8 cellular contexts compared by ENCODE assay signal in genomic region chr1:246564839-246565750, GRCh38. TPM values are rescaled to one million over a fixed set of nuclear protein-coding genes. Genes with fewer than 3 reads are reported as not detected.
A peak's percentile ranks its signal among the peaks of the same experiment; 100 is the strongest.
DNase-seq lines count a peak whose midpoint lies in the region.

No MANE protein-coding gene starts in this region.

- H3K27ac ChIP-seq in temporal lobe (ENCODE audit: low read depth, low read length) = peak overlapping the region; percentile 82

- peak; percentile 33 for DNase-seq in activated T-cell treated with anti-CD3 and anti-CD28 coated beads, Interleukin-2, amount 50 U/mL, for 24 hours
- DNase-seq in activated T-cell treated with anti-CD3 and anti-CD28 coated beads for 4 hours (no peak), immature natural killer cell (no peak), DMS79 treated with DMSO at 0.1 percent for 48 hours (lab: John Stamatoyannopoulos, UW) (no peak), dermis blood vessel endothelial cell (no peak), head of caudate nucleus (no peak)
- no peak for DNase-seq in activated T-helper 1 cell treated with anti-CD3 and anti-CD28 coated beads, Interleukin-12 subunit alpha, Interleukin-12 subunit beta, Interleukin-2, Interleukin-4 antibody, amounts not matched to agents 30 ng/mL and 10 ng/mL and 1 ng/mL, durations not matched to agents 14 hours and 24 hours and 36 hours (ENCODE audit: low spot score)

- no peaks in the 10 kb centered on the region for H3K9me3 Mint-ChIP-seq in activated T-cell treated with anti-CD3 and anti-CD28 coated beads, Interleukin-2, amount 50 U/mL, for 24 hours
- H3K9me3 Mint-ChIP-seq in activated T-helper 1 cell treated with anti-CD3 and anti-CD28 coated beads, Interleukin-12 subunit alpha, Interleukin-12 subunit beta, Interleukin-2, Interleukin-4 antibody, amounts not matched to agents 30 ng/mL and 10 ng/mL and 1 ng/mL, durations not matched to agents 14 hours and 24 hours and 36 hours = no peaks in the 10 kb centered on the region
- no peaks in the 10 kb centered on the region for H3K9me3 Mint-ChIP-seq in immature natural killer cell

- H3K27ac Mint-ChIP-seq in activated T-cell treated with anti-CD3 and anti-CD28 coated beads, Interleukin-2, amount 50 U/mL, for 24 hours = peak overlapping the region; percentile 98
- peak overlapping the region; percentile 87 for H3K27ac Mint-ChIP-seq in activated T-helper 1 cell treated with anti-CD3 and anti-CD28 coated beads, Interleukin-12 subunit alpha, Interleukin-12 subunit beta, Interleukin-2, Interleukin-4 antibody, amounts not matched to agents 30 ng/mL and 10 ng/mL and 1 ng/mL, durations not matched to agents 14 hours and 24 hours and 36 hours
- H3K27ac Mint-ChIP-seq in immature natural killer cell = peak overlapping the region; percentile 85 to 98 (median 94)

- peaks cover 47% of the 10 kb centered on the region for H3K4me1 Mint-ChIP-seq in activated T-cell treated with anti-CD3 and anti-CD28 coated beads, Interleukin-2, amount 50 U/mL, for 24 hours (ENCODE audit: low read depth)
- peaks cover 39% of the 10 kb centered on the region for H3K4me1 Mint-ChIP-seq in activated T-helper 1 cell treated with anti-CD3 and anti-CD28 coated beads, Interleukin-12 subunit alpha, Interleukin-12 subunit beta, Interleukin-2, Interleukin-4 antibody, amounts not matched to agents 30 ng/mL and 10 ng/mL and 1 ng/mL, durations not matched to agents 14 hours and 24 hours and 36 hours (ENCODE audit: low read depth)
- peaks cover 50 to 59% of the 10 kb centered on the region in 2 donors for H3K4me1 Mint-ChIP-seq in immature natural killer cell

- intact Hi-C loops in activated T-helper 1 cell treated with anti-CD3 and anti-CD28 coated beads, Interleukin-12 subunit alpha, Interleukin-12 subunit beta, Interleukin-2, Interleukin-4 antibody, amounts not matched to agents 30 ng/mL and 10 ng/mL and 1 ng/mL, durations not matched to agents 14 hours and 24 hours and 36 hours (cut with micrococcal nuclease) = loop anchor here (5.0 to 10.0 kb wide), 9 partner anchors 327 to 1963 kb away; partner anchors contain the start of genes HNRNPU, KIF26B, ZNF496 and ZNF669
- intact Hi-C loops in head of caudate nucleus (cut with DNase I) = loop anchor here (5.0 kb wide), 1 partner anchor 1913 kb away; the partner anchor contains the start of gene DESI2

- peak overlapping the region; percentile 99 for H3K4me3 Mint-ChIP-seq in activated T-cell treated with anti-CD3 and anti-CD28 coated beads, Interleukin-2, amount 50 U/mL, for 24 hours
- peak overlapping the region; percentile 98 for H3K4me3 Mint-ChIP-seq in activated T-helper 1 cell treated with anti-CD3 and anti-CD28 coated beads, Interleukin-12 subunit alpha, Interleukin-12 subunit beta, Interleukin-2, Interleukin-4 antibody, amounts not matched to agents 30 ng/mL and 10 ng/mL and 1 ng/mL, durations not matched to agents 14 hours and 24 hours and 36 hours
- peak overlapping the region; percentile 98 to 99 (median 99) for H3K4me3 Mint-ChIP-seq in immature natural killer cell

- no peaks in the 10 kb centered on the region for H3K27me3 Mint-ChIP-seq in activated T-cell treated with anti-CD3 and anti-CD28 coated beads, Interleukin-2, amount 50 U/mL, for 24 hours
- no peaks in the 10 kb centered on the region for H3K27me3 Mint-ChIP-seq in activated T-helper 1 cell treated with anti-CD3 and anti-CD28 coated beads, Interleukin-12 subunit alpha, Interleukin-12 subunit beta, Interleukin-2, Interleukin-4 antibody, amounts not matched to agents 30 ng/mL and 10 ng/mL and 1 ng/mL, durations not matched to agents 14 hours and 24 hours and 36 hours (ENCODE audit: insufficient read depth)
- H3K27me3 Mint-ChIP-seq in immature natural killer cell (ENCODE audit: low read depth in 3 of 3) = peaks cover 3 to 9% (median 5%) of the 10 kb centered on the region in 3 donors

- peaks cover 75% of the 10 kb centered on the region for H3K36me3 Mint-ChIP-seq in activated T-cell treated with anti-CD3 and anti-CD28 coated beads, Interleukin-2, amount 50 U/mL, for 24 hours (ENCODE audit: low read depth)
- H3K36me3 Mint-ChIP-seq in activated T-helper 1 cell treated with anti-CD3 and anti-CD28 coated beads, Interleukin-12 subunit alpha, Interleukin-12 subunit beta, Interleukin-2, Interleukin-4 antibody, amounts not matched to agents 30 ng/mL and 10 ng/mL and 1 ng/mL, durations not matched to agents 14 hours and 24 hours and 36 hours (ENCODE audit: low read depth) = peaks cover 12% of the 10 kb centered on the region
- peaks cover 0 to under 1% (median 0%) of the 10 kb centered on the region in 3 donors for H3K36me3 Mint-ChIP-seq in immature natural killer cell

RNA-seq across cellular contexts. Expression of gene TFB2M, which starts 1.0 kb away (rescaled TPM):
- 24.8 and 30.9 TPM in 2 replicates for total RNA-seq in activated T-helper 1 cell treated with anti-CD3 and anti-CD28 coated beads, Interleukin-12 subunit alpha, Interleukin-12 subunit beta, Interleukin-2, Interleukin-4 antibody, amounts not matched to agents 30 ng/mL and 10 ng/mL and 1 ng/mL, durations not matched to agents 14 hours and 24 hours and 36 hours
- polyA plus RNA-seq in immature natural killer cell = 10 to 100 TPM; 15.0 to 17.9 (median 15.6) TPM
- total RNA-seq in temporal lobe (13.8 TPM), dermis blood vessel endothelial cell (15.1 and 16.2 TPM in 2 replicates)

RNA-seq across cellular contexts. Expression of gene CNST, which starts 1.2 kb away (rescaled TPM):
- total RNA-seq in activated T-helper 1 cell treated with anti-CD3 and anti-CD28 coated beads, Interleukin-12 subunit alpha, Interleukin-12 subunit beta, Interleukin-2, Interleukin-4 antibody, amounts not matched to agents 30 ng/mL and 10 ng/mL and 1 ng/mL, durations not matched to agents 14 hours and 24 hours and 36 hours = 27.0 and 30.8 TPM in 2 replicates
- 10 to 100 TPM; 21.8 to 30.0 (median 24.1) TPM for polyA plus RNA-seq in immature natural killer cell
- total RNA-seq in temporal lobe (25.6 TPM), dermis blood vessel endothelial cell (27.5 and 31.0 TPM in 2 replicates)

RNA-seq across cellular contexts. Expression of gene SMYD3, which starts 58.0 kb away (rescaled TPM):
- 21.7 and 21.8 TPM in 2 replicates for total RNA-seq in activated T-helper 1 cell treated with anti-CD3 and anti-CD28 coated beads, Interleukin-12 subunit alpha, Interleukin-12 subunit beta, Interleukin-2, Interleukin-4 antibody, amounts not matched to agents 30 ng/mL and 10 ng/mL and 1 ng/mL, durations not matched to agents 14 hours and 24 hours and 36 hours
- 10 to 100 TPM; 48.4 to 57.5 (median 50.8) TPM for polyA plus RNA-seq in immature natural killer cell
- total RNA-seq in temporal lobe = 24.8 TPM
- 21.3 and 22.0 TPM in 2 replicates for total RNA-seq in dermis blood vessel endothelial cell
